ENCODE assay signal across 13 cellular contexts in genomic region chr15:59251001-59251845, GRCh38. TPM values are rescaled to one million over a fixed set of nuclear protein-coding genes. Genes with fewer than 3 reads are reported as not detected.
DNase-seq lines count a peak whose midpoint lies in the region; ATAC-seq and TF ChIP-seq lines count a peak whose summit lies in the region.
"Had no signal": no experiment of that assay in that cellular context is flagged by ENCODE, and none has a peak within 500 bp of the region (broad histone marks: within the 10 kb centered on the region; RNA-seq: fewer than 3 reads in every experiment).

No MANE protein-coding gene starts in this region.

- H3K4me1 Mint-ChIP-seq in T-helper 17 cell, result peaks cover 12% of the 10 kb centered on the region

- no peaks in the 10 kb centered on the region for H3K36me3 Mint-ChIP-seq in T-helper 17 cell (ENCODE audit: low read depth)

- peak; percentile 68 for DNase-seq in GM12864 (ENCODE audit: low read depth)
- no peak for DNase-seq in T-helper 17 cell
- no peak for DNase-seq in SK-N-DZ (ENCODE audit: low spot score)
- no peak for DNase-seq in kidney glomerular epithelial cell (lab: John Stamatoyannopoulos, UW)
- DNase-seq in cerebellum (ENCODE audit: low spot score), result no peak
- DNase-seq in heart right ventricle, result no peak
- DNase-seq: activated naive CD4-positive, alpha-beta T cell; DMS153; NCI-H1436; SW 1271 had no signal

- no peak for TF ChIP-seq CTCF in GM12864 (IDR thresholded peaks at IDR 0.05; ENCODE audit: low read depth, low read length, missing control alignments)
- TF ChIP-seq CTCF in heart right ventricle (IDR thresholded peaks at IDR 0.05), result no peak

- H3K27me3 Mint-ChIP-seq in T-helper 17 cell, result no peaks in the 10 kb centered on the region

- no peaks in the 10 kb centered on the region for H3K27me3 ChIP-seq in heart right ventricle

- H3K27ac ChIP-seq in heart right ventricle, result no peak overlapping the region

- peak; percentile 53 for ATAC-seq in GM19397 (IDR thresholded peaks at IDR 0.05; ENCODE audit: unreplicated experiment)
- peak; percentile 48 for ATAC-seq in HG03095 (IDR thresholded peaks at IDR 0.05; ENCODE audit: unreplicated experiment)
- no peak for ATAC-seq in T-helper 17 cell
- ATAC-seq in heart right ventricle, result no peak
- ATAC-seq: HCT116 had no signal

- H3K9me3 ChIP-seq in T-helper 17 cell (ENCODE audit: control insufficient read depth, low read length, poor library complexity, severe bottlenecking) (no peaks in the 10 kb centered on the region), heart right ventricle (no peaks in the 10 kb centered on the region)

- intact Hi-C loops in heart right ventricle (cut with DNase I), result loop anchor here in 2 of 10 donors (5.0 to 10.0 kb wide), 2 partner anchors 104 to 126 kb away; no protein-coding TSS in a partner anchor

- H3K36me3 ChIP-seq in heart right ventricle, result peaks cover 0 to 38% (median 4%) of the 10 kb centered on the region in 9 donors

- peak overlapping the region; percentile 14 for H3K27ac Mint-ChIP-seq in T-helper 17 cell

- WGBS in heart right ventricle, 2 donors, result 75 to 85% methylated on average over 7 of the region's 7 CpGs

- no peak overlapping the region for H3K4me3 Mint-ChIP-seq in T-helper 17 cell

- peaks cover 0 to 28% (median 9%) of the 10 kb centered on the region in 9 donors for H3K4me1 ChIP-seq in heart right ventricle

- H3K4me3 ChIP-seq in GM12864 (ENCODE audit: low read depth, low read length) (peak overlapping the region; percentile 9; the same call in 1 of the 2 replicates), heart right ventricle (no peak overlapping the region)

RNA-seq across cellular contexts. Expression of gene LDHAL6B, which starts 44.6 kb away (rescaled TPM):
- total RNA-seq in T-helper 17 cell (not detected), cerebellum (not detected), heart right ventricle (not detected)
- polyA plus RNA-seq in SK-N-DZ (2014; cell fraction: cytosol; rRNA removed), result not detected in 2 replicates
- not detected in 2 replicates for polyA plus RNA-seq in SK-N-DZ (2014; cell fraction: nucleus; rRNA removed)
- polyA plus RNA-seq in heart right ventricle, result not detected

Comparison
In these comparisons a context has a peak if more than half of its experiments do, and no peak if none do; other contexts are left out.
1. ATAC-seq: peak in GM19397 (single experiment) and HG03095 (single experiment); none in T-helper 17 cell (single experiment) and heart right ventricle (0 of 8).